ENCODE assay signal across 1 cellular context in the genomic region with DNA sequence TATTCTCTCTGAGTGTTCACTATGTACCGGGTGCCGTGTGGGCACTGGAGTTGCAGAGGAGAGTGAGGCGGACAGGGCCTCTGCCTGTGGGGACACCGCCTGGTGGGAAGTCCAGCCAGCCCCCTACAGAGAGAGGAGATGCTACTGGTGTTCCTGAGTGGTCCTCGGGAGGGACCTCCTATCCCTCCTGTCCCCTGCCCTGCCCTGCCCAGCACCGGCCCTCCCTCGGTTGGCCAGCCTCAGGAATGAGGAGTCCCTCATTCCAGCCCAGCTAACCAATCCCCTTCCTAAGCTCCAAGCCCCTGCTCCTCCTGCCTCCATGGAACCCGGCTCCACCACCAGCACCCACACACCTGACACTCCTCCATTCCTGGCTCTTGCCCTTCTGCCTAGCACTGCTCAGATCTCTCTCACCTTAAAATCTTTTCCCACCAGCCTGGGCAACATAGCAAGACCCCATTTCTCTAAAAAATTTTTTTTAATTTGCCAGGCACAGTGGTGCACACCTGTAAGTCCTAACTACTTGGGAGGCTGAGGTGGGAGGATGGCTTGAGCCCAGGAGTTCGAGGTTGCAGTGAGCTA.
TF ChIP-seq lines count a peak whose summit lies in the region.

No MANE protein-coding gene starts in this region.

TF ChIP-seq in K562, 482 proteins besides CTCF, POLR2A, EP300 and RAD21:
- TF ChIP-seq MAFG (tag; conservative IDR thresholded peaks at IDR 0.05) = no peak
- no peak for TF ChIP-seq FOXA3 (CRISPR knock-in tag; conservative IDR thresholded peaks at IDR 0.05 in 1 of 2, IDR thresholded peaks at IDR 0.05 in 1 of 2)
- no peak for TF ChIP-seq MAZ (CRISPR knock-in tag; conservative IDR thresholded peaks at IDR 0.05 in 1 of 2, IDR thresholded peaks at IDR 0.05 in 1 of 2)
- TF ChIP-seq ZNF121 (CRISPR knock-in tag; conservative IDR thresholded peaks at IDR 0.05) = peak; percentile 98
TF ChIP-seq in K562: peak in this region for 1.
